In the genomic region with DNA sequence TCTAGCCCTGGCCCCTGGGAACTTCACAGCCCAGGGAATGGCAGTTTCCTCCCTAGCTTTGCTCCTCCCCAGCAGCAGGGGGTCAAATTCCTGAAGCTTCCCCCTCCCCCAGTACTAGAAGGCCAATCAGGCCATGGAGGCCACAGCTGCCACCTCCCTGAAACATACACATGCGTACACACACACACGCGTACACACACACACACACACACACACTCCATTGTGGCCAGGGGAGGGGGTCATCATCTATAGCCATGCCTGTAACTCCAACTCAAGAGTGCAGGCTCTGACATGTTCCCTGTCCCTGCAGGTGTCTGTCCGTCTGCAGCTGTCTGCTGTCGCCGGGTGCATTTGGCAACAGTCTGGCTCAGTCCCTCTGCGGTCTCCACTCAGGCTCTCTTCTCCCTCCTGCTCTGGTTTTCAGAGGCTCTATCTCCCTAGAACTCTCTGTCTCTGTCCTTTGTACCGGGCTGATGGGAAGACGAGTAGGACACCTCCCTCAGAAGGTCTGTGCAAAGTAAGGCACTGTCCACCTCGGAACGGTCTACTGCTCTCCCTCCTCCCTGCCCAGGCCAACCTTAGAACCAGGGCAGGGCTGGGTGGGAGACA, we compare ENCODE assay signal across 8 cellular contexts. TPM values are rescaled to one million over a fixed set of nuclear protein-coding genes. Genes with fewer than 3 reads are reported as not detected.
DNase-seq lines count a peak whose midpoint lies in the region; ATAC-seq lines count a peak whose summit lies in the region.

No MANE protein-coding gene starts in this region.

- 18% methylated on average over 11 of the region's 11 CpGs for WGBS in HUES64

- ATAC-seq in HG03460 (IDR thresholded peaks at IDR 0.05; ENCODE audit: unreplicated experiment), result no peak
- ATAC-seq in GM18519 (IDR thresholded peaks at IDR 0.05; ENCODE audit: low FRiP score, unreplicated experiment), result no peak
- no peak for ATAC-seq in HG03342 (IDR thresholded peaks at IDR 0.05; ENCODE audit: unreplicated experiment)

- H3K9me3 ChIP-seq in HUES64 (ENCODE audit: insufficient read depth, low read depth, low read length), result no peaks in the 10 kb centered on the region

- H3K27me3 ChIP-seq in HUES64 (ENCODE audit: insufficient read depth, low read length), result peaks cover 48% of the 10 kb centered on the region

- peaks cover 21% of the 10 kb centered on the region for H3K4me1 ChIP-seq in HUES64 (ENCODE audit: insufficient read depth, low read length)

- peak overlapping the region; percentile 75 for H3K4me3 ChIP-seq in HUES64 (ENCODE audit: low read length)

- no peak overlapping the region for H3K27ac ChIP-seq in HUES64 (ENCODE audit: low read depth, low read length)

- no peaks in the 10 kb centered on the region for H3K36me3 ChIP-seq in HUES64 (ENCODE audit: insufficient read depth, low read length)

- no peak overlapping the region for H3K9ac ChIP-seq in HUES64 (ENCODE audit: low read depth, low read length)

- peak; percentile 76 for DNase-seq in COLO668 (lab: John Stamatoyannopoulos, UW; ENCODE audit: unreplicated experiment)
- peak; percentile 11 for DNase-seq in SK-N-DZ (ENCODE audit: low spot score)
- peak; percentile 76 for DNase-seq in iPS-NIHi7 (ENCODE audit: extremely low spot score)
- no peak for DNase-seq in stimulated activated CD4-positive, alpha-beta T cell treated with anti-CD3 and anti-CD28 coated beads, Interleukin-2, amount 100 ng/mL, for 24 hours

RNA-seq across cellular contexts. Expression of a gene that starts 1.4 kb away (rescaled TPM):
- 0.15 TPM for polyA plus RNA-seq in HUES64 (2013, experiment 1 of 2)
- 0.32 TPM for polyA plus RNA-seq in HUES64 (2013, experiment 2 of 2)
- polyA plus RNA-seq in SK-N-DZ (2014; cell fraction: cytosol; rRNA removed), result 0.37 TPM in 1 of 2 replicates, not detected in the other
- polyA plus RNA-seq in SK-N-DZ (2014; cell fraction: nucleus; rRNA removed), result 0.06 and 1.3 TPM in 2 replicates

Comparison
In these comparisons a context has a peak if more than half of its experiments do, and no peak if none do; other contexts are left out.
1. DNase-seq: peak in COLO668 (single experiment), SK-N-DZ (single experiment) and iPS-NIHi7 (single experiment); none in stimulated activated CD4-positive, alpha-beta T cell treated with anti-CD3 and anti-CD28 coated beads, Interleukin-2, amount 100 ng/mL, for 24 hours (0 of 2).